In the genomic region with DNA sequence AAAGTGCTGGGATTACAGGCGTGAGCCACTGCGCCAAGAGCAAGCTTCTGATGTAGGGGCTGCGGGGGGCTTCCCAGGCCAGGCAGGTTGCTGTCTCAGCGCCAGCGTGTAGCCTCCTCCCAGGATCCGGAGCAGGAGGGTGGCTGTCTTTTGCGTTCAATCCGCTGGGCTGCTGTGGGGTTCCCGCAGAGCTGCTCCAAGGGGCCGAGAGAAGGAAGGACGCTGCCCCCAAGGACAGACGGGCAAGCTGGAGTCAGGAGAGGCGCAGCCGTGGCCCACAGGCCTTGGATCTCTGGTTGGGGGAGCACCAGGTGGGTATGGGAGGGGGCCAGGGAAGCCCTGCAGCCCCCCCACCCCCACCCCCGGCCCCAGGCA, we compare ENCODE assay signal across 8 cellular contexts. TPM values are rescaled to one million over a fixed set of nuclear protein-coding genes. Genes with fewer than 3 reads are reported as not detected.
DNase-seq lines count a peak whose midpoint lies in the region; ATAC-seq and TF ChIP-seq lines count a peak whose summit lies in the region.
"Had no signal": no experiment of that assay in that cellular context is flagged by ENCODE, and none has a peak within 500 bp of the region (broad histone marks: within the 10 kb centered on the region; RNA-seq: fewer than 3 reads in every experiment).

No MANE protein-coding gene starts in this region.

- H3K36me3 Mint-ChIP-seq in endodermal cell (ENCODE audit: low read depth) (no peaks in the 10 kb centered on the region), type B pancreatic cell (no peaks in the 10 kb centered on the region)
- no peaks in the 10 kb centered on the region for H3K36me3 Mint-ChIP-seq in T-helper 2 cell treated with Interferon-gamma antibody and Interleukin-4, amounts not matched to agents 5 μg/mL and 100 μg/mL, for 36 hours (ENCODE audit: low read depth)
- H3K36me3 Mint-ChIP-seq: activated CD8-positive, alpha-beta memory T cell treated with anti-CD3 and anti-CD28 coated beads, Interleukin-2, amount 10 ng/mL, durations not matched to agents 7 days and 5 days had no signal

- no peak for DNase-seq in SJCRH30
- no peak for DNase-seq in endodermal cell
- no peak for DNase-seq in type B pancreatic cell (ENCODE audit: extremely low spot score, unreplicated experiment)
- no peak for DNase-seq in NCI-H1930 (lab: John Stamatoyannopoulos, UW)
- DNase-seq in T-helper 2 cell treated with Interferon-gamma antibody and Interleukin-4, amounts not matched to agents 5 μg/mL and 100 μg/mL, for 36 hours (ENCODE audit: low spot score) = no peak

- no peak for ATAC-seq in HG03378 (IDR thresholded peaks at IDR 0.05; ENCODE audit: unreplicated experiment)

- no peaks in the 10 kb centered on the region for H3K9me3 Mint-ChIP-seq in endodermal cell
- no peaks in the 10 kb centered on the region for H3K9me3 Mint-ChIP-seq in type B pancreatic cell
- no peaks in the 10 kb centered on the region for H3K9me3 Mint-ChIP-seq in T-helper 2 cell treated with Interferon-gamma antibody and Interleukin-4, amounts not matched to agents 5 μg/mL and 100 μg/mL, for 36 hours

- H3K4me3 ChIP-seq in SJCRH30 (peak overlapping the region; percentile 53), endodermal cell (ENCODE audit: low read length) (no peak overlapping the region), muscle layer of colon (ENCODE audit: low read depth in 1 of 2, low read length in 2 of 2) (no peak overlapping the region)

- TF ChIP-seq CTCF in endodermal cell (conservative IDR thresholded peaks at IDR 0.05) (no peak), type B pancreatic cell (conservative IDR thresholded peaks at IDR 0.05) (no peak)

- H3K27me3 ChIP-seq in SJCRH30 (peaks cover 7% of the 10 kb centered on the region; the same call in 1 of the 2 replicates), endodermal cell (ENCODE audit: control insufficient read depth, insufficient read depth, low read length, poor library complexity, severe bottlenecking) (no peaks in the 10 kb centered on the region), muscle layer of colon (ENCODE audit: control insufficient read depth in 1 of 2, insufficient read depth in 2 of 2, low read length in 2 of 2) (no peaks in the 10 kb centered on the region)

- peak overlapping the region; percentile 63 for H3K9ac ChIP-seq in endodermal cell (ENCODE audit: extremely low read depth, low read length, poor library complexity, severe bottlenecking)
- no peak overlapping the region for H3K9ac ChIP-seq in muscle layer of colon (ENCODE audit: low read length)

- H3K27ac ChIP-seq in SJCRH30 (peak overlapping the region; percentile 59), endodermal cell (ENCODE audit: low read depth, low read length) (peak overlapping the region; percentile 96), muscle layer of colon (ENCODE audit: low read depth, low read length) (peak overlapping the region; percentile 89)

- peak overlapping the region; percentile 89 for H3K27ac Mint-ChIP-seq in endodermal cell
- peak overlapping the region; percentile 82 for H3K27ac Mint-ChIP-seq in type B pancreatic cell
- H3K27ac Mint-ChIP-seq in T-helper 2 cell treated with Interferon-gamma antibody and Interleukin-4, amounts not matched to agents 5 μg/mL and 100 μg/mL, for 36 hours = no peak overlapping the region

- WGBS in endodermal cell (ENCODE audit: insufficient coverage in 1 of 2, insufficient read length in 1 of 2), 2 experiments = 67 to 68% methylated on average over 8 to 15 of the region's 15 CpGs

- H3K4me1 Mint-ChIP-seq in endodermal cell (peaks cover 17% of the 10 kb centered on the region), type B pancreatic cell (ENCODE audit: unreplicated experiment) (peaks cover 5% of the 10 kb centered on the region)
- peaks cover 2% of the 10 kb centered on the region for H3K4me1 Mint-ChIP-seq in T-helper 2 cell treated with Interferon-gamma antibody and Interleukin-4, amounts not matched to agents 5 μg/mL and 100 μg/mL, for 36 hours (ENCODE audit: low read depth)

- H3K9me3 ChIP-seq in SJCRH30 (replicated peaks) (no peaks in the 10 kb centered on the region), endodermal cell (ENCODE audit: control insufficient read depth, low read length) (no peaks in the 10 kb centered on the region), muscle layer of colon (ENCODE audit: low read length) (no peaks in the 10 kb centered on the region)

- H3K27me3 Mint-ChIP-seq in endodermal cell (ENCODE audit: insufficient read depth) (no peaks in the 10 kb centered on the region), type B pancreatic cell (no peaks in the 10 kb centered on the region)
- no peaks in the 10 kb centered on the region for H3K27me3 Mint-ChIP-seq in T-helper 2 cell treated with Interferon-gamma antibody and Interleukin-4, amounts not matched to agents 5 μg/mL and 100 μg/mL, for 36 hours (ENCODE audit: low read depth)
- H3K27me3 Mint-ChIP-seq: activated CD8-positive, alpha-beta memory T cell treated with anti-CD3 and anti-CD28 coated beads, Interleukin-2, amount 10 ng/mL, durations not matched to agents 7 days and 5 days had no signal

- H3K4me1 ChIP-seq in SJCRH30 (peaks cover 44% of the 10 kb centered on the region), endodermal cell (ENCODE audit: control insufficient read depth, insufficient read depth, low read length) (peaks cover 10% of the 10 kb centered on the region), muscle layer of colon (ENCODE audit: insufficient read depth, low read length) (peaks cover 53% of the 10 kb centered on the region)

- H3K36me3 ChIP-seq in SJCRH30 (no peaks in the 10 kb centered on the region), endodermal cell (ENCODE audit: control insufficient read depth, insufficient read depth, low read length) (no peaks in the 10 kb centered on the region), muscle layer of colon (ENCODE audit: insufficient read depth, low read length) (no peaks in the 10 kb centered on the region)

- peak overlapping the region; percentile 29 for H3K4me3 Mint-ChIP-seq in endodermal cell
- no peak overlapping the region for H3K4me3 Mint-ChIP-seq in type B pancreatic cell
- no peak overlapping the region for H3K4me3 Mint-ChIP-seq in T-helper 2 cell treated with Interferon-gamma antibody and Interleukin-4, amounts not matched to agents 5 μg/mL and 100 μg/mL, for 36 hours
- H3K4me3 Mint-ChIP-seq: activated CD8-positive, alpha-beta memory T cell treated with anti-CD3 and anti-CD28 coated beads, Interleukin-2, amount 10 ng/mL, durations not matched to agents 7 days and 5 days had no signal

RNA-seq across cellular contexts. Expression of a gene that starts 16.0 kb away (rescaled TPM):
- 12.8 and 13.1 TPM in 2 replicates for total RNA-seq in SJCRH30 (2014; rRNA removed; shearing (Covaris generic))
- 10 to 100 TPM; 65.4 to 79.2 TPM for total RNA-seq in endodermal cell
- 39.9 TPM for polyA plus RNA-seq in endodermal cell (2013, experiment 1 of 2)
- 37.7 TPM for polyA plus RNA-seq in endodermal cell (2013, experiment 2 of 2)
- 52.7 and 55.7 TPM in 2 replicates for total RNA-seq in type B pancreatic cell (ENCODE audit: low replicate concordance)

RNA-seq across cellular contexts. Expression of a gene that starts 17.6 kb away (rescaled TPM):
- 58.0 and 61.7 TPM in 2 replicates for total RNA-seq in SJCRH30 (2014; rRNA removed; shearing (Covaris generic))
- total RNA-seq in endodermal cell = 100 to 1,000 TPM; 126 to 154 TPM
- polyA plus RNA-seq in endodermal cell (2013, experiment 1 of 2) = 91.8 TPM
- polyA plus RNA-seq in endodermal cell (2013, experiment 2 of 2) = 88.9 TPM
- total RNA-seq in type B pancreatic cell (ENCODE audit: low replicate concordance) = 45.8 and 73.8 TPM in 2 replicates
